Comparison of ENCODE assay signal across 21 cellular contexts in genomic region chr22:36285017-36285416, GRCh38. TPM values are rescaled to one million over a fixed set of nuclear protein-coding genes. Genes with fewer than 3 reads are reported as not detected.
DNase-seq lines count a peak whose midpoint lies in the region; ATAC-seq and TF ChIP-seq lines count a peak whose summit lies in the region.
"Had no signal": no experiment of that assay in that cellular context is flagged by ENCODE, and none has a peak within 500 bp of the region (broad histone marks: within the 10 kb centered on the region; RNA-seq: fewer than 3 reads in every experiment).

No MANE protein-coding gene starts in this region.

- TF ChIP-seq EP300 in esophagus muscularis mucosa (IDR thresholded peaks at IDR 0.05): no peak

- H3K4me3 ChIP-seq in esophagus muscularis mucosa (no peak overlapping the region), osteoblast (ENCODE audit: insufficient read depth, low read length) (no peak overlapping the region), testis (no peak overlapping the region)
- H3K4me3 ChIP-seq: PC-9, SJSA1 had no signal

- H3K27me3 Mint-ChIP-seq in HFFc6 (ENCODE audit: insufficient read depth): peaks cover 68% of the 10 kb centered on the region
- H3K27me3 Mint-ChIP-seq: central memory CD8-positive, alpha-beta T cell; type B pancreatic cell had no signal

- peaks cover 14% of the 10 kb centered on the region; the same call in 1 of the 2 replicates for H3K4me1 Mint-ChIP-seq in HFFc6 (ENCODE audit: low read depth)
- H3K4me1 Mint-ChIP-seq: neural crest cell had no signal

- peaks cover 9% of the 10 kb centered on the region; the same call in 1 of the 2 replicates for H3K9me3 Mint-ChIP-seq in HFFc6
- H3K9me3 Mint-ChIP-seq: central memory CD8-positive, alpha-beta T cell; H9; neural crest cell; T-helper 1 cell treated with Interleukin-12 subunit alpha and Interleukin-12 subunit beta and Interleukin-4 antibody, amounts not matched to agents 30 μg/mL and 1 μg/mL, for 36 hours; type B pancreatic cell had no signal

- H3K27me3 ChIP-seq in esophagus muscularis mucosa (no peaks in the 10 kb centered on the region), osteoblast (ENCODE audit: insufficient read depth, low read length) (no peaks in the 10 kb centered on the region), testis (no peaks in the 10 kb centered on the region)
- H3K27me3 ChIP-seq: SJSA1 had no signal

- H3K4me2 ChIP-seq in osteoblast (ENCODE audit: insufficient read depth, low read length): no peak overlapping the region
- H3K4me2 ChIP-seq: KMS-11, PC-9 had no signal

- H3K27ac ChIP-seq in esophagus muscularis mucosa (replicated peaks in 1 of 4) (peak overlapping the region; percentile 80 to 86 (median 82)), osteoblast (ENCODE audit: low read depth, low read length) (no peak overlapping the region), testis (peak overlapping the region; percentile 24 to 71)
- H3K27ac ChIP-seq: KMS-11, PC-9, SJSA1, VCaP had no signal

- DNase-seq in HFFc6 (no peak), esophagus muscularis mucosa (ENCODE audit: extremely low spot score) (no peak), osteoblast (ENCODE audit: insufficient read length, low spot score, missing footprints) (peak; percentile 72), testis (peak; percentile 75), NCI-H446 treated with DMSO at 0.1 percent for 48 hours (lab: John Stamatoyannopoulos, UW) (no peak), NCI-H748 (lab: John Stamatoyannopoulos, UW; ENCODE audit: unreplicated experiment) (no peak)
- DNase-seq: activated CD8-positive, alpha-beta memory T cell treated with anti-CD3 and anti-CD28 coated beads, Interleukin-2, amount 50 U/mL, for 48 hours; activated gamma-delta T cell treated with Interleukin-2 at 50 U/mL for 16 hours; DND-41; H9; NCI-H187 treated with DMSO at 0.1 percent for 48 hours; NCI-H2227 treated with DMSO at 0.1 percent for 48 hours; PC-9 had no signal

- peaks cover 88 to 100% (median 96%) of the 10 kb centered on the region in 4 donors for H3K36me3 ChIP-seq in esophagus muscularis mucosa
- H3K36me3 ChIP-seq in osteoblast (ENCODE audit: insufficient read depth, low read length): peaks cover 95% of the 10 kb centered on the region
- H3K36me3 ChIP-seq in testis (ENCODE audit: low read depth, missing control alignments): no peaks in the 10 kb centered on the region

- peaks cover 75% of the 10 kb centered on the region for H4K20me1 ChIP-seq in osteoblast (ENCODE audit: insufficient read depth, low read length)

- H3K4me1 ChIP-seq in esophagus muscularis mucosa (peaks cover 11 to 64% (median 57%) of the 10 kb centered on the region in 4 donors), osteoblast (ENCODE audit: insufficient read depth, low read length) (no peaks in the 10 kb centered on the region), testis (peaks cover 21% of the 10 kb centered on the region)
- H3K4me1 ChIP-seq: SJSA1 had no signal

- peak overlapping the region; percentile 28; the same call in 1 of the 2 replicates for H3K4me3 Mint-ChIP-seq in HFFc6
- H3K4me3 Mint-ChIP-seq: central memory CD8-positive, alpha-beta T cell; H9; neural crest cell; T-helper 1 cell treated with Interleukin-12 subunit alpha and Interleukin-12 subunit beta and Interleukin-4 antibody, amounts not matched to agents 30 μg/mL and 1 μg/mL, for 36 hours; type B pancreatic cell had no signal

- no peak for ATAC-seq in GM21447 (IDR thresholded peaks at IDR 0.05; ENCODE audit: unreplicated experiment)

- H3K9me3 ChIP-seq in esophagus muscularis mucosa (no peaks in the 10 kb centered on the region), osteoblast (ENCODE audit: low read depth, low read length) (no peaks in the 10 kb centered on the region), testis (no peaks in the 10 kb centered on the region)
- H3K9me3 ChIP-seq: SJSA1 had no signal

- TF ChIP-seq CTCF in HFFc6 (IDR thresholded peaks at IDR 0.05) (no peak), esophagus muscularis mucosa (IDR thresholded peaks at IDR 0.05) (no peak), osteoblast (IDR thresholded peaks at IDR 0.05; ENCODE audit: extremely low read depth, low read depth, low read length) (no peak), testis (IDR thresholded peaks at IDR 0.05) (no peak)

- WGBS in esophagus muscularis mucosa: 54% methylated on average over 9 of the region's 12 CpGs
- 47 to 57% methylated on average over 10 to 12 of the region's 12 CpGs for WGBS in testis, 2 donors

- peaks cover 56% of the 10 kb centered on the region for H3K79me2 ChIP-seq in osteoblast (ENCODE audit: insufficient read depth, low read length)

- H3K36me3 Mint-ChIP-seq in HFFc6 (ENCODE audit: low read depth): peaks cover 45% of the 10 kb centered on the region

- TF ChIP-seq POLR2A in esophagus muscularis mucosa (IDR thresholded peaks at IDR 0.05; ENCODE audit: low read depth): no peak
- TF ChIP-seq POLR2A in testis (IDR thresholded peaks at IDR 0.05): no peak

- intact Hi-C loops in esophagus muscularis mucosa (cut with DNase I) (no loop called here), testis (cut with DNase I; ENCODE audit: low total_unique reads) (loop anchor here (10.0 kb wide), 1 partner anchor 90 kb away; no protein-coding TSS in a partner anchor)

- H2AFZ ChIP-seq in osteoblast (ENCODE audit: low read length): no peak overlapping the region
- H2AFZ ChIP-seq: PC-9 had no signal

- 0 out of 2 replicates have a peak overlapping the region, but pooled peaks have one; percentile 21 for H3K27ac Mint-ChIP-seq in HFFc6
- H3K27ac Mint-ChIP-seq: T-helper 1 cell treated with Interleukin-12 subunit alpha and Interleukin-12 subunit beta and Interleukin-4 antibody, amounts not matched to agents 30 μg/mL and 1 μg/mL, for 36 hours; type B pancreatic cell had no signal

RNA-seq across cellular contexts. Expression of gene APOL1, which starts 32.1 kb away (rescaled TPM):
- total RNA-seq in HFFc6 (2021; fragmentation: NEBNext Ultra II Directional; extraction: Animal tissue kit (Norgen Biotek cat#: 25700)): 1 to 10 TPM in 4 of 6 experiments, under 1 TPM in 2; 0.55 to 6.2 (median 4.9) TPM
- total RNA-seq in esophagus muscularis mucosa (10 to 100 TPM; 19.0 to 48.8 (median 28.0) TPM), osteoblast (34.8 and 38.7 TPM in 2 replicates), testis (1 to 10 TPM; 5.0 to 9.4 TPM)
- 24.4 TPM for polyA plus RNA-seq in testis (ENCODE audit: insufficient read depth, low read depth, low replicate concordance)
- total RNA-seq: H9, neural crest cell had no signal

RNA-seq across cellular contexts. Expression of gene APOL2, which starts 45.7 kb away (rescaled TPM):
- 10 to 100 TPM; 27.7 to 42.5 (median 38.5) TPM for total RNA-seq in HFFc6 (2021; fragmentation: NEBNext Ultra II Directional; extraction: Animal tissue kit (Norgen Biotek cat#: 25700))
- total RNA-seq in esophagus muscularis mucosa: 10 to 100 TPM; 22.0 to 41.9 (median 34.4) TPM
- total RNA-seq in osteoblast: 50.7 and 56.1 TPM in 2 replicates
- 10 to 100 TPM; 19.5 to 34.5 TPM for total RNA-seq in testis
- 16.6 TPM for polyA plus RNA-seq in testis (ENCODE audit: insufficient read depth, low read depth, low replicate concordance)

Comparison
In these comparisons a context has a peak if more than half of its experiments do, and no peak if none do; other contexts are left out.
1. DNase-seq: peak in osteoblast (single experiment) and testis (single experiment); none in HFFc6 (single experiment), esophagus muscularis mucosa (single experiment), NCI-H446 treated with DMSO at 0.1 percent for 48 hours (single experiment) and NCI-H748 (single experiment).